ENCODE assay signal across 15 cellular contexts in genomic region chr3:11602441-11602840, GRCh38. TPM values are rescaled to one million over a fixed set of nuclear protein-coding genes. Genes with fewer than 3 reads are reported as not detected.
A peak's percentile ranks its signal among the peaks of the same experiment; 100 is the strongest.
DNase-seq lines count a peak whose midpoint lies in the region; ATAC-seq lines count a peak whose summit lies in the region.
"Had no signal": no experiment of that assay in that cellular context is flagged by ENCODE, and none has a peak within 500 bp of the region (broad histone marks: within the 10 kb centered on the region; RNA-seq: fewer than 3 reads in every experiment).

No MANE protein-coding gene starts in this region.

- H3K27me3 Mint-ChIP-seq in IgD-negative memory B cell = no peaks in the 10 kb centered on the region
- H3K27me3 Mint-ChIP-seq in activated naive CD8-positive, alpha-beta T cell = no peaks in the 10 kb centered on the region
- no peaks in the 10 kb centered on the region for H3K27me3 Mint-ChIP-seq in stimulated activated naive B cell treated with anti-CD40 and anti-IgM and Interleukin-4, amounts not matched to agents 10 μg/mL and 1 μg/mL and 100 μg/mL, for 72 hours
- H3K27me3 Mint-ChIP-seq: activated T-helper 17 cell treated with anti-CD3 and anti-CD28 coated beads, Interleukin-2, amount 50 U/mL, for 72 hours had no signal

- peaks cover 25 to 68% (median 46%) of the 10 kb centered on the region in 3 donors for H3K4me1 Mint-ChIP-seq in IgD-negative memory B cell
- H3K4me1 Mint-ChIP-seq in activated naive CD8-positive, alpha-beta T cell (ENCODE audit: low read depth) = peaks cover 48% of the 10 kb centered on the region
- H3K4me1 Mint-ChIP-seq in stimulated activated naive B cell treated with anti-CD40 and anti-IgM and Interleukin-4, amounts not matched to agents 10 μg/mL and 1 μg/mL and 100 μg/mL, for 72 hours = peaks cover 28 to 38% of the 10 kb centered on the region in 2 donors

- H3K36me3 Mint-ChIP-seq in IgD-negative memory B cell = peaks cover 8% of the 10 kb centered on the region
- peaks cover 25% of the 10 kb centered on the region for H3K36me3 Mint-ChIP-seq in activated naive CD8-positive, alpha-beta T cell
- H3K36me3 Mint-ChIP-seq in stimulated activated naive B cell treated with anti-CD40 and anti-IgM and Interleukin-4, amounts not matched to agents 10 μg/mL and 1 μg/mL and 100 μg/mL, for 72 hours = peaks cover 19 to 42% of the 10 kb centered on the region in 2 donors

- H3K4me3 Mint-ChIP-seq in IgD-negative memory B cell = peak overlapping the region in 3 of 4 donors; percentile 69 to 94 (median 90)
- no peak overlapping the region for H3K4me3 Mint-ChIP-seq in activated naive CD8-positive, alpha-beta T cell
- H3K4me3 Mint-ChIP-seq in stimulated activated naive B cell treated with anti-CD40 and anti-IgM and Interleukin-4, amounts not matched to agents 10 μg/mL and 1 μg/mL and 100 μg/mL, for 72 hours = no peak overlapping the region
- H3K4me3 Mint-ChIP-seq: activated T-helper 17 cell treated with anti-CD3 and anti-CD28 coated beads, Interleukin-2, amount 50 U/mL, for 72 hours had no signal

- ATAC-seq in stimulated activated naive B cell treated with anti-CD40 and anti-IgM and Interleukin-4, amounts not matched to agents 10 μg/mL and 1 μg/mL and 100 μg/mL, for 72 hours (replicated peaks) = no peak
- ATAC-seq in left lobe of liver = no peak

- H3K27me3 ChIP-seq in layer of hippocampus (ENCODE audit: control insufficient read depth, insufficient read depth, low read length) = no peaks in the 10 kb centered on the region
- H3K27me3 ChIP-seq: neutrophil, SJCRH30 had no signal

- peak overlapping the region; percentile 73 to 95 (median 94) for H3K27ac Mint-ChIP-seq in IgD-negative memory B cell
- peak overlapping the region; percentile 77 for H3K27ac Mint-ChIP-seq in activated naive CD8-positive, alpha-beta T cell
- peak overlapping the region; percentile 93 for H3K27ac Mint-ChIP-seq in stimulated activated naive B cell treated with anti-CD40 and anti-IgM and Interleukin-4, amounts not matched to agents 10 μg/mL and 1 μg/mL and 100 μg/mL, for 72 hours
- H3K27ac Mint-ChIP-seq: activated T-helper 17 cell treated with anti-CD3 and anti-CD28 coated beads, Interleukin-2, amount 50 U/mL, for 72 hours had no signal

- no peak for DNase-seq in stimulated activated naive B cell treated with anti-CD40 and anti-IgM and Interleukin-4, amounts not matched to agents 10 μg/mL and 1 μg/mL and 100 μg/mL, for 72 hours
- DNase-seq in CD1c-positive myeloid dendritic cell (ENCODE audit: extremely low spot score) (no peak), left lobe of liver (ENCODE audit: low spot score) (no peak), MV-4-11 (lab: John Stamatoyannopoulos, UW) (no peak)
- DNase-seq: activated CD4-positive, alpha-beta T cell treated with anti-CD3 and anti-CD28 coated beads for 1 hour; Calu3; central memory CD4-positive, alpha-beta T cell; NCI-H1417 treated with DMSO at 0.1 percent for 48 hours; SJCRH30; stimulated activated naive CD4-positive, alpha-beta T cell treated with Interleukin-2 at 50 U/mL for 16 hours had no signal

- H3K9me3 Mint-ChIP-seq in IgD-negative memory B cell = peaks cover 0 to 2% (median 0%) of the 10 kb centered on the region in 3 donors
- H3K9me3 Mint-ChIP-seq in activated naive CD8-positive, alpha-beta T cell (ENCODE audit: low read depth) = no peaks in the 10 kb centered on the region
- H3K9me3 Mint-ChIP-seq in stimulated activated naive B cell treated with anti-CD40 and anti-IgM and Interleukin-4, amounts not matched to agents 10 μg/mL and 1 μg/mL and 100 μg/mL, for 72 hours = no peaks in the 10 kb centered on the region
- H3K9me3 Mint-ChIP-seq: activated T-helper 17 cell treated with anti-CD3 and anti-CD28 coated beads, Interleukin-2, amount 50 U/mL, for 72 hours had no signal

- H3K27ac ChIP-seq in layer of hippocampus (ENCODE audit: low read depth, low read length) = peak overlapping the region; percentile 10
- H3K27ac ChIP-seq: neutrophil, SJCRH30 had no signal

RNA-seq across cellular contexts. Expression of gene VGLL4, which starts 41.3 kb away (rescaled TPM):
- polyA plus RNA-seq in IgD-negative memory B cell = 28.6 TPM
- 13.8 TPM for total RNA-seq in left lobe of liver

Comparison
In these comparisons a context has a peak if more than half of its experiments do, and no peak if none do; other contexts are left out.
1. H3K4me3 Mint-ChIP-seq: peak in IgD-negative memory B cell (3 of 4); none in activated naive CD8-positive, alpha-beta T cell (single experiment) and stimulated activated naive B cell treated with anti-CD40 and anti-IgM and Interleukin-4, amounts not matched to agents 10 μg/mL and 1 μg/mL and 100 μg/mL, for 72 hours (0 of 2).
2. Peak in every context shown above with its lines, with median percentiles within 50 percentile points of each other: H3K27ac Mint-ChIP-seq.